Comparison of ENCODE assay signal across 19 cellular contexts in the genomic region with DNA sequence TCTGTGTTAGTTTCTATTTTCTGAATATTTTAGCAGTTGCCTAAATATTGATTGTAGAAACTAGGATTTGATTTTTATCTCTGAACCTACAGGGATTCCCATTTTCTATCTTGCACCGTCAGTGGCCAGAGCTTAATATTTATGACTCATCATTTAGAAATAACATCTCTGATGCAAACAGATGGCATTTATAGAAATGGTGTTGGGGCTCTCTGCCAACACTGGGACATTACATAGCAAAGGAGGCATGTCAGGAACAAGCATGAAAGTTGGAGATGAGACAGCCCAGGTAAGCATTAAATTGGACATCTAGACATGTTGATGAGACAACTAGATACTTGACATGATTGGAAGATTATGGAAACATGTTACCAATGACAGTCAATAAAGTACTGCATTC.
"Had no signal": no experiment of that assay in that cellular context is flagged by ENCODE, and none has a peak within 500 bp of the region (broad histone marks: within the 10 kb centered on the region; RNA-seq: fewer than 3 reads in every experiment).

No MANE protein-coding gene starts in this region.

- H3K9me3 ChIP-seq: prostate gland had no signal

- H3K36me3 Mint-ChIP-seq: activated naive CD8-positive, alpha-beta T cell treated with anti-CD3 and anti-CD28 coated beads for 36 hours; memory B cell had no signal

- H3K4me1 ChIP-seq: body of pancreas, left lung, prostate gland, tibial artery, vagina had no signal

- H3K4me3 ChIP-seq: body of pancreas, left lung, mucosa of descending colon, prostate gland, tibial artery, vagina had no signal

- H3K27ac Mint-ChIP-seq: activated CD4-positive, alpha-beta T cell treated with anti-CD3 and anti-CD28 coated beads, Interleukin-2, amount 10 ng/mL, durations not matched to agents 24 days and 14 days; activated naive CD8-positive, alpha-beta T cell treated with anti-CD3 and anti-CD28 coated beads for 36 hours; activated T-cell treated with anti-CD3 and anti-CD28 coated beads, Interleukin-2, amount 50 U/mL, for 72 hours; dendritic cell treated with granulocyte-macrophage colony-stimulating factor and Interleukin-4, amounts not matched to agents 40 ng/mL and 50 ng/mL, for 4 days; memory B cell; nephron had no signal

- H3K4me3 Mint-ChIP-seq: activated CD4-positive, alpha-beta T cell treated with anti-CD3 and anti-CD28 coated beads, Interleukin-2, amount 10 ng/mL, durations not matched to agents 24 days and 14 days; activated naive CD8-positive, alpha-beta T cell treated with anti-CD3 and anti-CD28 coated beads for 36 hours; activated T-cell treated with anti-CD3 and anti-CD28 coated beads, Interleukin-2, amount 50 U/mL, for 72 hours; dendritic cell treated with granulocyte-macrophage colony-stimulating factor and Interleukin-4, amounts not matched to agents 40 ng/mL and 50 ng/mL, for 4 days; memory B cell; nephron had no signal

- DNase-seq: activated CD4-positive, alpha-beta T cell treated with anti-CD3 and anti-CD28 coated beads, Interleukin-2, amount 10 ng/mL, durations not matched to agents 24 days and 14 days; activated CD4-positive, CD25-positive, alpha-beta regulatory T cell; activated CD8-positive, alpha-beta memory T cell treated with anti-CD3 and anti-CD28 coated beads, Interleukin-2, amount 50 U/mL, for 48 hours; activated gamma-delta T cell; activated naive CD8-positive, alpha-beta T cell treated with anti-CD3 and anti-CD28 coated beads for 36 hours; activated T-cell treated with anti-CD3 and anti-CD28 coated beads, Interleukin-2, amount 50 U/mL, for 72 hours; body of pancreas; left lung; mucosa of descending colon; right cardiac atrium; small intestine; stimulated activated CD4-positive, alpha-beta T cell treated with anti-CD3 and anti-CD28 coated beads, Interleukin-4, amount 100 ng/mL, for 24 hours; stimulated activated naive CD4-positive, alpha-beta T cell; tibial artery had no signal

- H3K27ac ChIP-seq: body of pancreas, left lung, prostate gland, tibial artery, vagina had no signal

- H3K36me3 ChIP-seq: left lung, prostate gland, tibial artery, vagina had no signal

- H3K27me3 ChIP-seq: body of pancreas, left lung, tibial artery, vagina had no signal

- H3K9me3 Mint-ChIP-seq: activated CD4-positive, alpha-beta T cell treated with anti-CD3 and anti-CD28 coated beads, Interleukin-2, amount 10 ng/mL, durations not matched to agents 24 days and 14 days had no signal

- H3K27me3 Mint-ChIP-seq: activated CD4-positive, alpha-beta T cell treated with anti-CD3 and anti-CD28 coated beads, Interleukin-2, amount 10 ng/mL, durations not matched to agents 24 days and 14 days; activated naive CD8-positive, alpha-beta T cell treated with anti-CD3 and anti-CD28 coated beads for 36 hours; dendritic cell treated with granulocyte-macrophage colony-stimulating factor and Interleukin-4, amounts not matched to agents 40 ng/mL and 50 ng/mL, for 4 days; memory B cell had no signal

- H3K4me1 Mint-ChIP-seq: activated CD4-positive, alpha-beta T cell treated with anti-CD3 and anti-CD28 coated beads, Interleukin-2, amount 10 ng/mL, durations not matched to agents 24 days and 14 days; activated naive CD8-positive, alpha-beta T cell treated with anti-CD3 and anti-CD28 coated beads for 36 hours; memory B cell; nephron had no signal

- ATAC-seq: activated T-cell treated with anti-CD3 and anti-CD28 coated beads, Interleukin-2, amount 50 U/mL, for 72 hours; body of pancreas; left lung; mucosa of descending colon; right cardiac atrium had no signal
